ENCODE assay signal across 9 cellular contexts in genomic region chr17:73304438-73304837, GRCh38. TPM values are rescaled to one million over a fixed set of nuclear protein-coding genes. Genes with fewer than 3 reads are reported as not detected.
DNase-seq lines count a peak whose midpoint lies in the region; ATAC-seq, FAIRE-seq and TF ChIP-seq lines count a peak whose summit lies in the region.
"Had no signal": no experiment of that assay in that cellular context is flagged by ENCODE, and none has a peak within 500 bp of the region (broad histone marks: within the 10 kb centered on the region; RNA-seq: fewer than 3 reads in every experiment).

No MANE protein-coding gene starts in this region.

- peaks cover 71 to 93% of the 10 kb centered on the region in 2 experiments for H3K4me1 ChIP-seq in HCT116 (ENCODE audit: control insufficient read depth in 1 of 2, insufficient read depth in 2 of 2, low read length in 2 of 2)
- peaks cover 26% of the 10 kb centered on the region for H3K4me1 ChIP-seq in right cardiac atrium (ENCODE audit: control insufficient read depth, insufficient read depth, low read length)
- peaks cover 14 to 20% of the 10 kb centered on the region in 2 donors for H3K4me1 ChIP-seq in small intestine (ENCODE audit: control insufficient read depth in 2 of 2, insufficient read depth in 1 of 2, low read depth in 1 of 2, low read length in 1 of 2)

- no peak for TF ChIP-seq CTCF in HCT116 (IDR thresholded peaks at IDR 0.05 in 2 of 3, conservative IDR thresholded peaks at IDR 0.05 in 1 of 3; ENCODE audit: borderline replicate concordance in 1 of 3, insufficient read depth in 1 of 3, low read depth in 2 of 3, low read length in 2 of 3)
- TF ChIP-seq CTCF in MCF 10A (IDR thresholded peaks at IDR 0.05; ENCODE audit: unreplicated experiment): no peak
- TF ChIP-seq CTCF in D721Med (IDR thresholded peaks at IDR 0.05; ENCODE audit: insufficient read depth, missing control alignments): no peak

- no TSS peak for BruUV-seq in HCT116 (replicated peaks; lab: Mats Ljungman, UMichigan)
- no TSS peak for BruUV-seq in MCF 10A (replicated peaks; lab: Mats Ljungman, UMichigan)

- peak overlapping the region; percentile 70 for H3K27ac ChIP-seq in HCT116 (ENCODE audit: low read depth, low read length)
- peak overlapping the region; percentile 94 for H3K27ac ChIP-seq in right cardiac atrium (ENCODE audit: low read length)
- peak overlapping the region; percentile 77 to 85 for H3K27ac ChIP-seq in small intestine (ENCODE audit: low read depth in 1 of 2, low read length in 1 of 2)

- no peak for DNase-seq in HCT116 (ENCODE audit: low read depth, low spot score)
- no peak for DNase-seq in MCF 10A (ENCODE audit: unreplicated experiment)
- DNase-seq in right cardiac atrium: no peak
- no peak for DNase-seq in small intestine
- DNase-seq in occipital lobe (lab: John Stamatoyannopoulos, UW): no peak
- DNase-seq in D721Med (ENCODE audit: insufficient read length, low spot score): no peak
- DNase-seq in T1000 (lab: John Stamatoyannopoulos, UW): no peak
- DNase-seq in posterior vena cava (ENCODE audit: low spot score): no peak

- POLR2A ChIA-PET in HCT116 (lab: Charles Lee) (interaction anchor here (3.9 kb wide), 1 partner anchor 13 kb away, joined by 14 read pairs; no protein-coding TSS in a partner anchor), MCF 10A (lab: Yijun Ruan, JAX) (interaction anchor here (0.6 to 9.5 kb wide), 4 partner anchors 13 to 74 kb away, joined by 3 to 102 read pairs (median 44); a partner anchor contains a TSS)

- H3K36me3 ChIP-seq in HCT116 (ENCODE audit: control insufficient read depth in 1 of 2, insufficient read depth in 2 of 2, low read length in 2 of 2): no peaks in the 10 kb centered on the region
- H3K36me3 ChIP-seq in small intestine (ENCODE audit: control insufficient read depth in 2 of 2, insufficient read depth in 2 of 2, low read length in 2 of 2): no peaks in the 10 kb centered on the region

- 21% methylated on average over 8 of the region's 8 CpGs for WGBS in right cardiac atrium
- 29 to 39% (median 36%) methylated on average over 8 of the region's 8 CpGs for WGBS in small intestine, 3 donors

- CTCF ChIA-PET in HCT116 (lab: Charles Lee) (no interaction called here), MCF 10A (lab: Yijun Ruan, JAX) (no interaction called here)

- peak overlapping the region; percentile 61 for H3K4me3 Mint-ChIP-seq in MCF 10A (ENCODE audit: unreplicated experiment)

- peaks cover 48% of the 10 kb centered on the region for H3K4me1 Mint-ChIP-seq in MCF 10A (ENCODE audit: insufficient read depth, unreplicated experiment)

- no peaks in the 10 kb centered on the region for H3K9me3 Mint-ChIP-seq in MCF 10A (ENCODE audit: unreplicated experiment)

- peak overlapping the region; percentile 83 for H3K4me2 ChIP-seq in HCT116 (ENCODE audit: low read length)

- H3K27me3 ChIP-seq in HCT116 (ENCODE audit: insufficient read depth, low read length) (no peaks in the 10 kb centered on the region), right cardiac atrium (ENCODE audit: control insufficient read depth, insufficient read depth) (no peaks in the 10 kb centered on the region), small intestine (ENCODE audit: control insufficient read depth in 2 of 2, insufficient read depth in 2 of 2, low read length in 2 of 2) (no peaks in the 10 kb centered on the region)

- TF ChIP-seq RAD21 in HCT116 (IDR thresholded peaks at IDR 0.05; ENCODE audit: low read depth): no peak

- H3K36me3 Mint-ChIP-seq in MCF 10A (ENCODE audit: insufficient read depth, unreplicated experiment): peaks cover 28% of the 10 kb centered on the region

- peaks cover 96% of the 10 kb centered on the region for H3K79me2 ChIP-seq in HCT116 (ENCODE audit: insufficient read depth, low read length)

- intact Hi-C loops in HCT116 (cut with micrococcal nuclease): no loop called here
- intact Hi-C loops in MCF 10A (cut with micrococcal nuclease): no loop called here
- intact Hi-C loops in right cardiac atrium (cut with DNase I): no loop called here
- intact Hi-C loops in posterior vena cava (cut with DNase I): no loop called here

- no peaks in the 10 kb centered on the region for H3K9me2 ChIP-seq in HCT116 (ENCODE audit: insufficient read depth)

- no peak overlapping the region for H2AFZ ChIP-seq in HCT116 (ENCODE audit: low read depth, low read length, poor library complexity, severe bottlenecking)

- H3K27ac Mint-ChIP-seq in MCF 10A (ENCODE audit: low read depth, unreplicated experiment): peak overlapping the region; percentile 77

- H4K20me1 ChIP-seq in HCT116 (ENCODE audit: insufficient read depth): no peaks in the 10 kb centered on the region

- peak overlapping the region; percentile 66 for H3K9ac ChIP-seq in HCT116 (ENCODE audit: low read length)

- RAD21 ChIA-PET in HCT116 (lab: Charles Lee; ENCODE audit: low non-redundant PET in 1 of 2, low total read pairs in 2 of 2, uncharacterized antibody in 2 of 2, unreplicated experiment in 2 of 2): no interaction called here

- no peak for FAIRE-seq in small intestine (lab: Jason Lieb, UNC)
- no peak for FAIRE-seq in D721Med (lab: Jason Lieb, UNC)

- H3K27me3 Mint-ChIP-seq in MCF 10A (ENCODE audit: insufficient read depth, unreplicated experiment): no peaks in the 10 kb centered on the region

- ATAC-seq in HCT116 (no peak), right cardiac atrium (peak in 1 of 2 donors; percentile 6)

- H3K4me3 ChIP-seq in HCT116 (replicated peaks in 1 of 2; ENCODE audit: low read depth in 1 of 2, low read length in 2 of 2) (peak overlapping the region in 1 of 2 experiments; percentile 56; a peak in 2 of 4 replicates), right cardiac atrium (ENCODE audit: low read length) (no peak overlapping the region), small intestine (ENCODE audit: low read depth in 1 of 2, low read length in 2 of 2) (peak overlapping the region in 1 of 2 donors; percentile 41)

- no peak for TF ChIP-seq POLR2A in HCT116 (IDR thresholded peaks at IDR 0.05; ENCODE audit: borderline replicate concordance, extremely low read depth, insufficient read depth, insufficient read length)

- no peaks in the 10 kb centered on the region for H3K9me3 ChIP-seq in HCT116 (ENCODE audit: control insufficient read depth in 1 of 2, insufficient read depth in 1 of 2, low read depth in 1 of 2, low read length in 2 of 2)
- no peaks in the 10 kb centered on the region for H3K9me3 ChIP-seq in right cardiac atrium (ENCODE audit: control insufficient read depth, low read length)
- no peaks in the 10 kb centered on the region for H3K9me3 ChIP-seq in small intestine (ENCODE audit: control insufficient read depth, low read depth)

TF ChIP-seq in HCT116, 20 proteins besides CTCF, POLR2A, EP300 and RAD21:
- TF ChIP-seq TCF7L2 (IDR thresholded peaks at IDR 0.05; ENCODE audit: borderline replicate concordance, extremely low read depth, insufficient read depth, insufficient read length): no peak
- TF ChIP-seq EZH2phosphoT487 (IDR thresholded peaks at IDR 0.05; ENCODE audit: borderline replicate concordance): no peak
- TF ChIP-seq CBX3 (IDR thresholded peaks at IDR 0.05; ENCODE audit: low read depth): no peak
- no peak for TF ChIP-seq EZH2 (IDR thresholded peaks at IDR 0.05)
- no peak for TF ChIP-seq POLR2AphosphoS5 (IDR thresholded peaks at IDR 0.05; ENCODE audit: low read depth, low read length)
- no peak for TF ChIP-seq ZBTB33 (IDR thresholded peaks at IDR 0.05; ENCODE audit: extremely low read depth, insufficient replicate concordance, low read length)

RNA-seq across cellular contexts. Expression of gene CDC42EP4, which starts 7.4 kb away (rescaled TPM):
- total RNA-seq in HCT116 (2021; ENCODE audit: unreplicated experiment) (54.9 TPM), MCF 10A (2022) (11.0 and 12.2 TPM in 2 replicates), right cardiac atrium (10 to 100 TPM; 28.1 to 47.1 (median 38.4) TPM), occipital lobe (84.2 TPM), posterior vena cava (10 to 100 TPM; 32.6 to 45.1 TPM)
- polyA plus RNA-seq in HCT116 (2012): 43.4 and 51.6 TPM in 2 replicates
- polyA plus RNA-seq in right cardiac atrium (31.9 TPM), small intestine (10 to 100 TPM; 46.5 to 60.8 (median 57.4) TPM)

RNA-seq across cellular contexts. Expression of gene CPSF4L, which starts 42.8 kb away (rescaled TPM):
- not detected for total RNA-seq in HCT116 (2021; ENCODE audit: unreplicated experiment)
- 0.16 and 0.61 TPM in 2 replicates for polyA plus RNA-seq in HCT116 (2012)
- not detected in 2 replicates for total RNA-seq in MCF 10A (2022)
- not detected for total RNA-seq in right cardiac atrium
- not detected for polyA plus RNA-seq in right cardiac atrium
- not detected for polyA plus RNA-seq in small intestine
- not detected for total RNA-seq in occipital lobe
- not detected for total RNA-seq in posterior vena cava
- total RNA-seq: M059J had no signal
